Comparison of ENCODE assay signal across 14 cellular contexts in the genomic region with DNA sequence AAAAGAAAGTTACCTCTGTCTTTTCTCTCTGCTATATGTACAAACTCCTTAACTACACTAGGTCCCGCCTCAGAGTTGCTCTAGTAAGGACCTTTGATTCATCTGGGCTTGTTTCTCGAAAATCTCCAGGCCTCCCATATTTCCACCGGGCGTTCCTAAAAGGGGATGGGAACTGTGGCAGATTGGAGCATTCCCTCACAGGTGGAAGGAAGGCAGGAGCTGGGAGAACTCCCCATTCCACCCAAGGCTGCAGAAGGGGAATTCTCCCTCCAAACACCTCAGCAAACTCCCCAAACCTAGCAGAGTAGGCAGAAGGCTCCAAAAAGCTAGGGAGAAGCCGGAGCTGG. TPM values are rescaled to one million over a fixed set of nuclear protein-coding genes. Genes with fewer than 3 reads are reported as not detected.
A peak's percentile ranks its signal among the peaks of the same experiment; 100 is the strongest.
DNase-seq lines count a peak whose midpoint lies in the region; ATAC-seq and TF ChIP-seq lines count a peak whose summit lies in the region.
"Had no signal": no experiment of that assay in that cellular context is flagged by ENCODE, and none has a peak within 500 bp of the region (broad histone marks: within the 10 kb centered on the region; RNA-seq: fewer than 3 reads in every experiment).

No MANE protein-coding gene starts in this region.

- H3K4me3 ChIP-seq in ectodermal cell (ENCODE audit: insufficient read depth, low read depth, low read length) = peak overlapping the region; percentile 20
- peak overlapping the region; percentile 54 to 81 for H3K4me3 ChIP-seq in vagina
- no peak overlapping the region for H3K4me3 ChIP-seq in mucosa of descending colon

- H3K36me3 Mint-ChIP-seq in activated CD8-positive, alpha-beta T cell treated with anti-CD3 and anti-CD28 coated beads, Interleukin-2, amount 10 ng/mL, durations not matched to agents 7 days and 5 days (ENCODE audit: low read depth) = peaks cover 39% of the 10 kb centered on the region
- peaks cover 9% of the 10 kb centered on the region for H3K36me3 Mint-ChIP-seq in activated CD8-positive, alpha-beta T cell treated with anti-CD3 and anti-CD28 coated beads for 36 hours (ENCODE audit: low read depth)
- peaks cover 5% of the 10 kb centered on the region for H3K36me3 Mint-ChIP-seq in memory B cell

- peaks cover 90% of the 10 kb centered on the region for H3K27me3 Mint-ChIP-seq in activated CD8-positive, alpha-beta T cell treated with anti-CD3 and anti-CD28 coated beads, Interleukin-2, amount 10 ng/mL, durations not matched to agents 7 days and 5 days (ENCODE audit: low read depth)
- peaks cover 87% of the 10 kb centered on the region for H3K27me3 Mint-ChIP-seq in activated CD8-positive, alpha-beta T cell treated with anti-CD3 and anti-CD28 coated beads for 36 hours
- peaks cover 36% of the 10 kb centered on the region for H3K27me3 Mint-ChIP-seq in memory B cell

- H3K27ac ChIP-seq in ectodermal cell (ENCODE audit: insufficient read depth, low read depth, low read length, poor library complexity, severe bottlenecking) (no peak overlapping the region), vagina (peak overlapping the region; percentile 74)

- 1 to 2% methylated on average over 5 of the region's 5 CpGs for WGBS in ectodermal cell, 2 experiments

- no peak overlapping the region for H3K4me3 Mint-ChIP-seq in activated CD8-positive, alpha-beta T cell treated with anti-CD3 and anti-CD28 coated beads, Interleukin-2, amount 10 ng/mL, durations not matched to agents 7 days and 5 days
- H3K4me3 Mint-ChIP-seq in activated CD8-positive, alpha-beta T cell treated with anti-CD3 and anti-CD28 coated beads for 36 hours = no peak overlapping the region
- H3K4me3 Mint-ChIP-seq in memory B cell = no peak overlapping the region

- peaks cover 30% of the 10 kb centered on the region for H3K4me1 Mint-ChIP-seq in activated CD8-positive, alpha-beta T cell treated with anti-CD3 and anti-CD28 coated beads, Interleukin-2, amount 10 ng/mL, durations not matched to agents 7 days and 5 days (ENCODE audit: low read depth)
- peaks cover 34% of the 10 kb centered on the region for H3K4me1 Mint-ChIP-seq in activated CD8-positive, alpha-beta T cell treated with anti-CD3 and anti-CD28 coated beads for 36 hours (ENCODE audit: low read depth)
- H3K4me1 Mint-ChIP-seq in memory B cell = peaks cover 14% of the 10 kb centered on the region

- H3K27ac Mint-ChIP-seq in activated CD8-positive, alpha-beta T cell treated with anti-CD3 and anti-CD28 coated beads, Interleukin-2, amount 10 ng/mL, durations not matched to agents 7 days and 5 days = peak overlapping the region; percentile 9
- H3K27ac Mint-ChIP-seq in activated CD8-positive, alpha-beta T cell treated with anti-CD3 and anti-CD28 coated beads for 36 hours = no peak overlapping the region
- peak overlapping the region; percentile 41 for H3K27ac Mint-ChIP-seq in memory B cell

- H3K9me3 Mint-ChIP-seq in activated CD8-positive, alpha-beta T cell treated with anti-CD3 and anti-CD28 coated beads, Interleukin-2, amount 10 ng/mL, durations not matched to agents 7 days and 5 days (ENCODE audit: insufficient read depth) = peaks cover 8% of the 10 kb centered on the region
- H3K9me3 Mint-ChIP-seq in activated CD8-positive, alpha-beta T cell treated with anti-CD3 and anti-CD28 coated beads for 36 hours = peaks cover 1% of the 10 kb centered on the region
- H3K9me3 Mint-ChIP-seq in memory B cell = peaks cover 3% of the 10 kb centered on the region

- TF ChIP-seq CTCF in activated CD8-positive, alpha-beta T cell treated with anti-CD3 and anti-CD28 coated beads for 36 hours (IDR thresholded peaks at IDR 0.05) = no peak
- TF ChIP-seq CTCF in vagina (IDR thresholded peaks at IDR 0.05) (no peak), mucosa of descending colon (IDR thresholded peaks at IDR 0.05) (no peak)

- TF ChIP-seq POLR2A in vagina (IDR thresholded peaks at IDR 0.05) = no peak

- H3K4me1 ChIP-seq in ectodermal cell (ENCODE audit: control insufficient read depth, insufficient read depth, low read length) = peaks cover 65% of the 10 kb centered on the region
- peaks cover 36% of the 10 kb centered on the region for H3K4me1 ChIP-seq in vagina
- peaks cover 14% of the 10 kb centered on the region for H3K4me1 ChIP-seq in mucosa of descending colon (ENCODE audit: low read depth)

- peaks cover 100% of the 10 kb centered on the region for H3K27me3 ChIP-seq in ectodermal cell (ENCODE audit: control insufficient read depth, insufficient read depth, low read length, poor library complexity, severe bottlenecking)
- peaks cover 11% of the 10 kb centered on the region for H3K27me3 ChIP-seq in vagina

- H3K36me3 ChIP-seq in ectodermal cell (ENCODE audit: control insufficient read depth, insufficient read depth, low read length) (no peaks in the 10 kb centered on the region), vagina (no peaks in the 10 kb centered on the region), mucosa of descending colon (ENCODE audit: low read depth) (no peaks in the 10 kb centered on the region)

- POLR2A ChIA-PET in activated CD8-positive, alpha-beta T cell treated with anti-CD3 and anti-CD28 coated beads, Interleukin-2, amount 10 ng/mL, durations not matched to agents 7 days and 5 days (lab: Charles Lee) = no interaction called here
- POLR2A ChIA-PET in activated CD8-positive, alpha-beta T cell treated with anti-CD3 and anti-CD28 coated beads for 36 hours (lab: Charles Lee) = interaction anchor here (1.3 kb wide), 1 partner anchor 8 kb away, joined by 3 read pairs; no protein-coding TSS in a partner anchor

- H3K9me3 ChIP-seq in ectodermal cell (ENCODE audit: control insufficient read depth, low read length) (no peaks in the 10 kb centered on the region), vagina (no peaks in the 10 kb centered on the region), mucosa of descending colon (no peaks in the 10 kb centered on the region)

- ATAC-seq in activated CD8-positive, alpha-beta T cell treated with anti-CD3 and anti-CD28 coated beads, Interleukin-2, amount 10 ng/mL, durations not matched to agents 7 days and 5 days = no peak
- ATAC-seq in activated CD8-positive, alpha-beta T cell treated with anti-CD3 and anti-CD28 coated beads for 36 hours = no peak
- ATAC-seq in memory B cell (ENCODE audit: low read depth) = no peak
- ATAC-seq in GM21360 (IDR thresholded peaks at IDR 0.05; ENCODE audit: unreplicated experiment) = no peak
- ATAC-seq in mucosa of descending colon = no peak
- ATAC-seq: esophagus mucosa had no signal

- intact Hi-C loops in activated CD8-positive, alpha-beta T cell treated with anti-CD3 and anti-CD28 coated beads for 36 hours (cut with micrococcal nuclease) = loop anchor here (10.0 kb wide), 1 partner anchor 468 kb away; a partner anchor contains a TSS
- intact Hi-C loops in vagina (cut with DNase I) (no loop called here), mucosa of descending colon (cut with DNase I, micrococcal nuclease) (no loop called here)

- no peak for DNase-seq in activated CD8-positive, alpha-beta T cell treated with anti-CD3 and anti-CD28 coated beads, Interleukin-2, amount 10 ng/mL, durations not matched to agents 7 days and 5 days
- DNase-seq in activated CD8-positive, alpha-beta T cell treated with anti-CD3 and anti-CD28 coated beads for 36 hours = no peak
- no peak for DNase-seq in memory B cell (ENCODE audit: low spot score in 2 of 2)
- DNase-seq in vagina (ENCODE audit: extremely low spot score in 2 of 2) = no peak
- DNase-seq in ecto neural progenitor cell (ENCODE audit: low spot score) = no peak
- DNase-seq in mucosa of descending colon = no peak
- DNase-seq: C1 segment of cervical spinal cord, cortex of kidney, DMS79, NCI-H2081, NCI-H526 had no signal

- CTCF ChIA-PET in activated CD8-positive, alpha-beta T cell treated with anti-CD3 and anti-CD28 coated beads, Interleukin-2, amount 10 ng/mL, durations not matched to agents 7 days and 5 days (lab: Charles Lee) = interaction anchor here (1.5 kb wide), 1 partner anchor 10 kb away, joined by 4 read pairs; no protein-coding TSS in a partner anchor
- CTCF ChIA-PET in activated CD8-positive, alpha-beta T cell treated with anti-CD3 and anti-CD28 coated beads for 36 hours (lab: Charles Lee) = interaction anchor here (1.1 to 2.9 kb wide), 3 partner anchors 10 to 30 kb away, joined by 3 to 23 read pairs (median 6); no protein-coding TSS in a partner anchor

RNA-seq across cellular contexts. Expression of a gene that starts 1.6 kb away (rescaled TPM):
- total RNA-seq in activated CD8-positive, alpha-beta T cell treated with anti-CD3 and anti-CD28 coated beads, Interleukin-2, amount 10 ng/mL, durations not matched to agents 7 days and 5 days = not detected
- total RNA-seq in activated CD8-positive, alpha-beta T cell treated with anti-CD3 and anti-CD28 coated beads for 36 hours = not detected
- 21.7 TPM for polyA plus RNA-seq in ectodermal cell (2013, experiment 1 of 4)
- 18.7 TPM for polyA plus RNA-seq in ectodermal cell (2013, experiment 2 of 4)
- polyA plus RNA-seq in ectodermal cell (2013, experiment 3 of 4) = 19.3 TPM
- 21.9 TPM for polyA plus RNA-seq in ectodermal cell (2013, experiment 4 of 4)
- total RNA-seq in vagina (19.4 TPM), mucosa of descending colon (under 1 TPM; 0.09 to 0.98 (median 0.53) TPM)

Comparison
In these comparisons a context has a peak if more than half of its experiments do, and no peak if none do; other contexts are left out.
1. RNA of a gene that starts 1.6 kb away (total RNA-seq): 19.4 TPM in vagina (single experiment); 0.09 to 0.98 TPM in mucosa of descending colon, not detected in activated CD8-positive, alpha-beta T cell treated with anti-CD3 and anti-CD28 coated beads for 36 hours and not detected in activated CD8-positive, alpha-beta T cell treated with anti-CD3 and anti-CD28 coated beads, Interleukin-2, amount 10 ng/mL, durations not matched to agents 7 days and 5 days; every median in the first group is over 10 times any median in the second.